In the genomic region with DNA sequence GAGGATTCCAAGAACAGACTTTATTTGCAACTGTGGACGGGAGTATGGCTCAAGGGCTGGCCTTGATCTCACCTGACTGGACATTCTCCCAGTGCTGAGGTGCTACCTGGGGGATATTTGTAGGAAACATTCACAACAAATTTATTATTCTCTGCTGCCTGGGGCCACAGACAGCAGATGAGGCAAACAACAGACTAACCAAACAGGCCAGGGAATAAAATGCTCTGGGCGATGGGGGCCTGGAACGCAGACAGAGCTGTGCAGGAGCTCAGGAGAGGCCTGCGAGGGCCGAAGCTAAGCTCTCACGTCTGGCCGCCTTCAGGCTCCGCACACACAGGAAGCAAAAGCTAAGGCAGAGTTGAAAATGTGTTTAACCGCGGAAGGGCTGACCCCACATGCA, we compare ENCODE assay signal across 19 cellular contexts.
"Had no signal": no experiment of that assay in that cellular context is flagged by ENCODE, and none has a peak within 500 bp of the region (broad histone marks: within the 10 kb centered on the region; RNA-seq: fewer than 3 reads in every experiment).

No MANE protein-coding gene starts in this region.

- H2AFZ ChIP-seq: parathyroid adenoma had no signal

- H3K4me1 Mint-ChIP-seq: naive B cell; nephron; stimulated activated naive B cell treated with anti-CD40 and anti-IgM and Interleukin-4, amounts not matched to agents 10 μg/mL and 1 μg/mL and 100 μg/mL, for 72 hours; stimulated activated naive CD8-positive, alpha-beta T cell treated with anti-CD3 and anti-CD28 coated beads, Interleukin-15, amount 100 ng/mL, for 72 hours had no signal

- H3K36me3 Mint-ChIP-seq: naive B cell; stimulated activated naive B cell treated with anti-CD40 and anti-IgM and Interleukin-4, amounts not matched to agents 10 μg/mL and 1 μg/mL and 100 μg/mL, for 72 hours had no signal

- H3K27me3 ChIP-seq: testis, tibial nerve had no signal

- ATAC-seq: esophagus mucosa; heart left ventricle; left lung; lower lobe of right lung; psoas muscle; sciatic nerve; stimulated activated naive B cell treated with anti-CD40 and anti-IgM and Interleukin-4, amounts not matched to agents 10 μg/mL and 1 μg/mL and 100 μg/mL, for 72 hours; stimulated activated naive CD8-positive, alpha-beta T cell treated with anti-CD3 and anti-CD28 coated beads, Interleukin-15, amount 100 ng/mL, for 72 hours had no signal

- H3K9ac ChIP-seq: parathyroid adenoma had no signal

- H3K9me3 Mint-ChIP-seq: nephron; stimulated activated naive B cell treated with anti-CD40 and anti-IgM and Interleukin-4, amounts not matched to agents 10 μg/mL and 1 μg/mL and 100 μg/mL, for 72 hours; stimulated activated naive CD8-positive, alpha-beta T cell treated with anti-CD3 and anti-CD28 coated beads, Interleukin-15, amount 100 ng/mL, for 72 hours had no signal

- H3K27ac Mint-ChIP-seq: nephron; stimulated activated naive CD8-positive, alpha-beta T cell treated with anti-CD3 and anti-CD28 coated beads, Interleukin-15, amount 100 ng/mL, for 72 hours had no signal

- H3K27ac ChIP-seq: heart left ventricle, left lung, lower lobe of right lung, parathyroid adenoma, psoas muscle, spleen, testis, tibial nerve had no signal

- H3K4me1 ChIP-seq: heart left ventricle, left lung, lower lobe of right lung, parathyroid adenoma, psoas muscle, spleen, testis, tibial nerve had no signal

- H3K9me3 ChIP-seq: heart left ventricle, left lung, lower lobe of right lung, psoas muscle, spleen, testis, tibial nerve had no signal

- H3K79me2 ChIP-seq: parathyroid adenoma had no signal

- H3K4me3 ChIP-seq: heart left ventricle, left lung, lower lobe of right lung, psoas muscle, spleen, testis, tibial nerve had no signal

- H3K4me3 Mint-ChIP-seq: naive B cell; nephron; stimulated activated naive B cell treated with anti-CD40 and anti-IgM and Interleukin-4, amounts not matched to agents 10 μg/mL and 1 μg/mL and 100 μg/mL, for 72 hours; stimulated activated naive CD8-positive, alpha-beta T cell treated with anti-CD3 and anti-CD28 coated beads, Interleukin-15, amount 100 ng/mL, for 72 hours had no signal

- DNase-seq: effector memory CD4-positive, alpha-beta T cell; heart left ventricle; left lung; lower lobe of right lung; mesenchymal stem cell; naive B cell; occipital lobe; spleen; stimulated activated CD4-positive, alpha-beta T cell treated with anti-CD3 and anti-CD28 coated beads, Interleukin-2, amount 100 ng/mL, for 24 hours; stimulated activated CD4-positive, alpha-beta T cell treated with anti-CD3 and anti-CD28 coated beads, Interleukin-4, amount 100 ng/mL, for 4 hours; stimulated activated naive B cell treated with anti-CD40 and anti-IgM and Interleukin-4, amounts not matched to agents 10 μg/mL and 1 μg/mL and 100 μg/mL, for 72 hours; stimulated activated naive CD8-positive, alpha-beta T cell treated with anti-CD3 and anti-CD28 coated beads, Interleukin-15, amount 100 ng/mL, for 72 hours; testis had no signal

- H3K36me3 ChIP-seq: heart left ventricle, left lung, lower lobe of right lung, tibial nerve had no signal
